In the genomic region with DNA sequence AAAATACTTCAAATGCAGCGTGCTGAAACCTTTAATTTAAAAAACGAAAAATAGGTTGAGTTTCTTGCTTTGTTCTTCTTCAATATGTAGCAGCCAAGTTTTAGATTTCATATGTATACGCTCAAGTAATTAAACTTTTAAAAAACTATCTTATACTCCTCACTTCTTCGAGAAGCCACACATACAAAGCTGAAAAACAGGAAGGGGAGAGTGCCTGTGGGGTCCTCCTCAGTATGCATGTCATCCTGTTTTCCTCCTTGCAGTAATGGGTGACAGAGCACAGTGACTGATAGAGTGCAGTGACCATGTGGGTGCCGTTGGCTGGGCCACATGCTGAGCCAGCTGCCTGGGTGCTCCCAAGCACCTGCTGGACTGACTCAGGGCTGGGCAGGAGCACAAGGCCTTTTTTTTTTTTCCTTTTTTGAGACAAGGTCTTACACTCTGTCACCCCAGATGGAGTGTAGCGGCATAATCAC, we compare ENCODE assay signal across 8 cellular contexts. TPM values are rescaled to one million over a fixed set of nuclear protein-coding genes. Genes with fewer than 3 reads are reported as not detected.
DNase-seq lines count a peak whose midpoint lies in the region; ATAC-seq and TF ChIP-seq lines count a peak whose summit lies in the region.

No MANE protein-coding gene starts in this region.

- CTCF ChIA-PET in MCF 10A (lab: Yijun Ruan, JAX): interaction anchor here (0.6 to 0.8 kb wide), 2 partner anchors 10 to 136 kb away, joined by 3 read pairs; no protein-coding TSS in a partner anchor

- H3K4me1 Mint-ChIP-seq in nephron (peaks cover 45% of the 10 kb centered on the region), glutamatergic neuron (ENCODE audit: low read depth, unreplicated experiment) (peaks cover 11% of the 10 kb centered on the region), MCF 10A (ENCODE audit: insufficient read depth, unreplicated experiment) (no peaks in the 10 kb centered on the region)

- no peak for TF ChIP-seq CTCF in nephron (IDR thresholded peaks at IDR 0.05; ENCODE audit: unreplicated experiment in 3 of 3)
- TF ChIP-seq CTCF in glutamatergic neuron (IDR thresholded peaks at IDR 0.05; ENCODE audit: partially characterized antibody, unreplicated experiment): no peak
- TF ChIP-seq CTCF in MCF 10A (IDR thresholded peaks at IDR 0.05; ENCODE audit: unreplicated experiment): no peak

- H3K9me3 Mint-ChIP-seq in nephron (peaks cover 4% of the 10 kb centered on the region), glutamatergic neuron (ENCODE audit: unreplicated experiment) (no peaks in the 10 kb centered on the region), MCF 10A (ENCODE audit: unreplicated experiment) (no peaks in the 10 kb centered on the region)

- POLR2A ChIA-PET in MCF 10A (lab: Yijun Ruan, JAX): no interaction called here

- ATAC-seq in GM18858 (IDR thresholded peaks at IDR 0.05; ENCODE audit: unreplicated experiment): peak; percentile 44
- peak; percentile 54 for ATAC-seq in HG03108 (IDR thresholded peaks at IDR 0.05; ENCODE audit: unreplicated experiment)

- H3K27ac Mint-ChIP-seq in nephron (peak overlapping the region in 2 of 3 experiments; percentile 34 to 62), glutamatergic neuron (ENCODE audit: unreplicated experiment) (no peak overlapping the region), MCF 10A (ENCODE audit: low read depth, unreplicated experiment) (no peak overlapping the region)

- no peak overlapping the region for H3K4me3 Mint-ChIP-seq in nephron
- H3K4me3 Mint-ChIP-seq in glutamatergic neuron (ENCODE audit: unreplicated experiment): no peak overlapping the region
- H3K4me3 Mint-ChIP-seq in MCF 10A (ENCODE audit: unreplicated experiment): no peak overlapping the region

- BruUV-seq in MCF 10A (replicated peaks; lab: Mats Ljungman, UMichigan): no TSS peak

- H3K27me3 Mint-ChIP-seq in nephron (ENCODE audit: low read depth) (no peaks in the 10 kb centered on the region), glutamatergic neuron (ENCODE audit: unreplicated experiment) (no peaks in the 10 kb centered on the region), MCF 10A (ENCODE audit: insufficient read depth, unreplicated experiment) (no peaks in the 10 kb centered on the region)

- peak; percentile 65 for DNase-seq in activated CD8-positive, alpha-beta memory T cell treated with anti-CD3 and anti-CD28 coated beads, Interleukin-2, amount 50 U/mL, for 48 hours
- no peak for DNase-seq in GM19240 (ENCODE audit: insufficient read length, low spot score)
- no peak for DNase-seq in glutamatergic neuron
- no peak for DNase-seq in MCF 10A (ENCODE audit: unreplicated experiment)
- no peak for DNase-seq in cerebellar cortex (ENCODE audit: low spot score)

- H3K36me3 Mint-ChIP-seq in nephron (ENCODE audit: low read depth) (peaks cover 62% of the 10 kb centered on the region), glutamatergic neuron (ENCODE audit: unreplicated experiment) (peaks cover 19% of the 10 kb centered on the region), MCF 10A (ENCODE audit: insufficient read depth, unreplicated experiment) (peaks cover 22% of the 10 kb centered on the region)

- intact Hi-C loops in MCF 10A (cut with micrococcal nuclease): no loop called here

RNA-seq across cellular contexts. Expression of gene UXS1, which starts 33.3 kb away (rescaled TPM):
- total RNA-seq in glutamatergic neuron (ENCODE audit: unreplicated experiment) (68.3 TPM), MCF 10A (2022) (31.2 and 37.6 TPM in 2 replicates)

Comparison
In these comparisons a context has a peak if more than half of its experiments do, and no peak if none do; other contexts are left out.
1. H3K27ac Mint-ChIP-seq: peak in nephron (2 of 3); none in glutamatergic neuron (single experiment) and MCF 10A (single experiment).